In the genomic region with DNA sequence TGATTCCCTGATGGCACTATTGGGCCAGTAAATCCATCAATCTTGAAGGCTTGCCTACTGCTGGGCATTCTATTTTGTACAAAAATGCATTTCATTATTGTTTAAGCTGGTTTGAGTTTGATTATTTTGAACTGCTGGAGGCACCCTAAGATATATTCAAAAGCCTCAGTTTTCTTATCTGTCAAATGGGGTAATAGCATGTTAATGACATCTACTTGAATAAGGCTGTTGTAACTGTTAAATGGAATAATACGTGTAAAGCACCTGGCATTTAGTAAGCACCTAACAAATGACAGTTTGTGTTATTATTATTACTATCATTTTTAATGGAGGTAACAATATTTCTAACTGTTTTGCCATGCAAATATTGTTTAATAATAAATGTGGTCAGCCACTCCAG, we compare ENCODE assay signal across 10 cellular contexts. TPM values are rescaled to one million over a fixed set of nuclear protein-coding genes. Genes with fewer than 3 reads are reported as not detected.
"Had no signal": no experiment of that assay in that cellular context is flagged by ENCODE, and none has a peak within 500 bp of the region (broad histone marks: within the 10 kb centered on the region; RNA-seq: fewer than 3 reads in every experiment).

No MANE protein-coding gene starts in this region.

- H3K4me2 ChIP-seq: KMS-11 had no signal

- ATAC-seq: HepG2 had no signal

- FAIRE-seq: HepG2, HTR-8/SVneo had no signal

- H3K9ac ChIP-seq: KMS-11 had no signal

- H3K27ac ChIP-seq: HL-60, KMS-11 had no signal

- DNase-seq: IMR-90, KBM-7, KG1 had no signal

RNA-seq across cellular contexts. Expression of a gene that starts 6.9 kb away (rescaled TPM):
- total RNA-seq: HepG2, HT-29, HT1080 had no signal
- polyA plus RNA-seq: HepG2, IgD-negative memory B cell had no signal
